13 cellular contexts compared by ENCODE assay signal in genomic region chr6:71531006-71531405, GRCh38.
"Had no signal": no experiment of that assay in that cellular context is flagged by ENCODE, and none has a peak within 500 bp of the region (broad histone marks: within the 10 kb centered on the region; RNA-seq: fewer than 3 reads in every experiment).

No MANE protein-coding gene starts in this region.

- H3K27me3 ChIP-seq: esophagus squamous epithelium, gastroesophageal sphincter, left lung, sigmoid colon, upper lobe of left lung had no signal

- H3K27ac ChIP-seq: esophagus squamous epithelium, gastroesophageal sphincter, left lung, sigmoid colon, upper lobe of left lung had no signal

- DNase-seq: activated CD4-positive, alpha-beta T cell treated with anti-CD3 and anti-CD28 coated beads, Interleukin-2, amount 50 U/mL, for 4 hours; activated CD4-positive, CD25-positive, alpha-beta regulatory T cell; activated CD8-positive, alpha-beta memory T cell treated with anti-CD3 and anti-CD28 coated beads, Interleukin-2, amount 10 ng/mL, durations not matched to agents 7 days and 5 days; activated effector memory CD4-positive, alpha-beta T cell treated with anti-CD3 and anti-CD28 coated beads, Interleukin-2, amount 50 U/mL, for 16 hours; activated T-cell treated with anti-CD3 and anti-CD28 coated beads, Interleukin-2, amount 50 U/mL, for 24 hours; esophagus squamous epithelium; sigmoid colon; stimulated activated CD4-positive, alpha-beta T cell treated with anti-CD3 and anti-CD28 coated beads, Interleukin-12 subunit alpha, Interleukin-12 subunit beta, amount 100 ng/mL, for 4 hours; stimulated activated naive CD4-positive, alpha-beta T cell; upper lobe of left lung had no signal

- H3K4me3 ChIP-seq: esophagus squamous epithelium, gastroesophageal sphincter, left lung, sigmoid colon, upper lobe of left lung had no signal

- H3K4me1 ChIP-seq: esophagus squamous epithelium, gastroesophageal sphincter, left lung, sigmoid colon, upper lobe of left lung had no signal

- ATAC-seq: activated CD8-positive, alpha-beta memory T cell treated with anti-CD3 and anti-CD28 coated beads, Interleukin-2, amount 10 ng/mL, durations not matched to agents 7 days and 5 days; activated naive CD4-positive, alpha-beta T cell treated with anti-CD3 and anti-CD28 coated beads, Interleukin-2, amount 50 U/mL, for 72 hours; gastroesophageal sphincter; left lung had no signal

- H3K9me3 ChIP-seq: esophagus squamous epithelium, gastroesophageal sphincter, left lung, sigmoid colon, upper lobe of left lung had no signal

- H3K36me3 ChIP-seq: esophagus squamous epithelium, gastroesophageal sphincter, left lung, sigmoid colon, upper lobe of left lung had no signal
